ENCODE assay signal across 29 cellular contexts in genomic region chr4:81137894-81138293, GRCh38.
"Had no signal": no experiment of that assay in that cellular context is flagged by ENCODE, and none has a peak within 500 bp of the region (broad histone marks: within the 10 kb centered on the region; RNA-seq: fewer than 3 reads in every experiment).

No MANE protein-coding gene starts in this region.

- H3K4me3 Mint-ChIP-seq: immature natural killer cell; mesothelial cell of epicardium; naive B cell; natural killer cell; nephron progenitor cell; neural progenitor cell; stimulated activated memory B cell treated with anti-CD40 and anti-IgM and Interleukin-4, amounts not matched to agents 10 μg/mL and 1 μg/mL and 100 μg/mL, for 72 hours; stimulated activated naive CD8-positive, alpha-beta T cell treated with anti-CD3 and anti-CD28 coated beads, Interleukin-15, amount 100 ng/mL, for 72 hours; type B pancreatic cell had no signal

- H3K27ac ChIP-seq: lower lobe of right lung, neural progenitor cell, neutrophil, parathyroid adenoma, psoas muscle, right lobe of liver, tibial nerve, uterus had no signal

- H3K79me2 ChIP-seq: parathyroid adenoma had no signal

- ATAC-seq: left colon; left lung; lower lobe of right lung; natural killer cell; psoas muscle; right lobe of liver; stimulated activated memory B cell treated with anti-CD40 and anti-IgM and Interleukin-4, amounts not matched to agents 10 μg/mL and 1 μg/mL and 100 μg/mL, for 72 hours; stimulated activated naive CD8-positive, alpha-beta T cell treated with anti-CD3 and anti-CD28 coated beads, Interleukin-15, amount 100 ng/mL, for 72 hours had no signal

- H3K27ac Mint-ChIP-seq: immature natural killer cell; mesothelial cell of epicardium; natural killer cell; nephron progenitor cell; neural progenitor cell; stimulated activated memory B cell treated with anti-CD40 and anti-IgM and Interleukin-4, amounts not matched to agents 10 μg/mL and 1 μg/mL and 100 μg/mL, for 72 hours; stimulated activated naive CD8-positive, alpha-beta T cell treated with anti-CD3 and anti-CD28 coated beads, Interleukin-15, amount 100 ng/mL, for 72 hours; type B pancreatic cell had no signal

- DNase-seq: hippocampal formation; immature natural killer cell; kidney; left colon; left lung; lower lobe of right lung; mesendoderm; naive B cell; natural killer cell; nephron progenitor cell; occipital lobe; psoas muscle; right lobe of liver; stimulated activated CD4-positive, alpha-beta T cell treated with anti-CD3 and anti-CD28 coated beads, Interleukin-1b, Interleukin-23, amount 100 ng/mL, for 48 hours; stimulated activated CD4-positive, alpha-beta T cell treated with anti-CD3 and anti-CD28 coated beads, Interleukin-2, amount 100 ng/mL, for 48 hours; stimulated activated CD4-positive, alpha-beta T cell treated with anti-CD3 and anti-CD28 coated beads, Interleukin-4, amount 100 ng/mL, for 4 hours; stimulated activated CD8-positive, alpha-beta memory T cell treated with anti-CD3 and anti-CD28 coated beads, Interleukin-4, amount 100 ng/mL, for 48 hours; stimulated activated naive CD4-positive, alpha-beta T cell treated with Interleukin-2 at 50 U/mL for 16 hours; stimulated activated naive CD8-positive, alpha-beta T cell treated with anti-CD3 and anti-CD28 coated beads, Interleukin-15, amount 100 ng/mL, for 72 hours; substantia nigra; uterus had no signal

- H3K36me3 Mint-ChIP-seq: natural killer cell; neural progenitor cell; stimulated activated memory B cell treated with anti-CD40 and anti-IgM and Interleukin-4, amounts not matched to agents 10 μg/mL and 1 μg/mL and 100 μg/mL, for 72 hours; type B pancreatic cell had no signal

- H3K9me3 ChIP-seq: left lung, lower lobe of right lung, neutrophil, psoas muscle, right lobe of liver, tibial nerve, uterus had no signal

- H3K4me2 ChIP-seq: neural progenitor cell, smooth muscle cell had no signal

- H3K27me3 ChIP-seq: left lung, neural progenitor cell, neutrophil, right lobe of liver, tibial nerve, uterus had no signal

- H2AFZ ChIP-seq: neural progenitor cell, parathyroid adenoma had no signal

- H3K9me3 Mint-ChIP-seq: mesothelial cell of epicardium; naive B cell; nephron progenitor cell; neural progenitor cell; stimulated activated memory B cell treated with anti-CD40 and anti-IgM and Interleukin-4, amounts not matched to agents 10 μg/mL and 1 μg/mL and 100 μg/mL, for 72 hours; stimulated activated naive CD8-positive, alpha-beta T cell treated with anti-CD3 and anti-CD28 coated beads, Interleukin-15, amount 100 ng/mL, for 72 hours; type B pancreatic cell had no signal

- H3K4me3 ChIP-seq: left lung, lower lobe of right lung, neural progenitor cell, psoas muscle, right lobe of liver, smooth muscle cell, tibial nerve, uterus had no signal

- H3K4me1 Mint-ChIP-seq: immature natural killer cell; naive B cell; natural killer cell; neural progenitor cell; stimulated activated memory B cell treated with anti-CD40 and anti-IgM and Interleukin-4, amounts not matched to agents 10 μg/mL and 1 μg/mL and 100 μg/mL, for 72 hours; stimulated activated naive CD8-positive, alpha-beta T cell treated with anti-CD3 and anti-CD28 coated beads, Interleukin-15, amount 100 ng/mL, for 72 hours had no signal

- H3K36me3 ChIP-seq: left lung, lower lobe of right lung, neural progenitor cell, neutrophil, right lobe of liver, tibial nerve, uterus had no signal

- H3K9ac ChIP-seq: neural progenitor cell, parathyroid adenoma had no signal

- H3K27me3 Mint-ChIP-seq: stimulated activated naive CD8-positive, alpha-beta T cell treated with anti-CD3 and anti-CD28 coated beads, Interleukin-15, amount 100 ng/mL, for 72 hours; type B pancreatic cell had no signal

- H3K4me1 ChIP-seq: left lung, lower lobe of right lung, neural progenitor cell, parathyroid adenoma, psoas muscle, right lobe of liver, tibial nerve, uterus had no signal
